In the genomic region with DNA sequence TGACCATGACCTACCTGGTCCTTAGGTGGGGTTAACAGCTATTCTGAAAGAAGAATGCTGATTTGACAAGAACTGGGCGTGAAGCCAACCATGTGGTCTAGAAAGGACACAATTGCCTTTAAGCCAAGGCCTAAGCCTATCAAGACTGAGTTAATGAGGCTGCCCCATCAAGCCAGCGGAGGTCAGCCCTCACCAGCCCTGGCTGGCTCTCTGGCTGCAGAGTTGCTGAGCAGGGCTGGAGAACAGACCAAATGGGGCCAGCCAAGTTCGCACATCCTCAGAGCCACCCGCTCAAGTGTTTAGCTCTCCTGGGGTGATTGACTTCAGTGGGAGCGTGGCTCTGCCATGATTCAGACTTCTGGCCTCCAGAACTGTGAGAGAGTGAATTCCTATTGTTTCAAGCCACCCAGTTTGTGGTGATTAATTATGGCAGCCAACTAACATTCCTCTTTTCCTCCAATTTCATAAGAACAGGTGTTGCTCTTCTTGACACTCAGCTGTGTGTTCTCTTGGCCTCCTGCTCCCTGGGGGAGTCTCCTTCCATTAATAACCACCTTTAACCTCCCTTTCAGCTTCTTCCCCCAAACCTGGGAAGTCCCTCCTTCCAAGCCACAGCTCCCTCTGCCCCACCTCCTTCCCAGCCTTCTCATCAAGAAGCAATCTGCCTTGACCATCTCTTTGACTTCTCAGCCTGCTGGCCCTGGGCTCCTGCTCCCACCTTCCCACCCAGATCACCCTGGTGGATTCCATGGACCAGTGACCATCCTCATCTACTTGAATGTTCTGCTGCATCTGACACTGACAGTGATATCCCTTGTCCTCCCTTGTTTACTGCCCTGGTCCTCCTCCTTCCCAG, we compare ENCODE assay signal across 18 cellular contexts. TPM values are rescaled to one million over a fixed set of nuclear protein-coding genes. Genes with fewer than 3 reads are reported as not detected.
A peak's percentile ranks its signal among the peaks of the same experiment; 100 is the strongest.
DNase-seq lines count a peak whose midpoint lies in the region; ATAC-seq and TF ChIP-seq lines count a peak whose summit lies in the region.
"Had no signal": no experiment of that assay in that cellular context is flagged by ENCODE, and none has a peak within 500 bp of the region (broad histone marks: within the 10 kb centered on the region; RNA-seq: fewer than 3 reads in every experiment).

No MANE protein-coding gene starts in this region.

- H3K36me3 Mint-ChIP-seq in endothelial cell (ENCODE audit: low read depth, unreplicated experiment): peaks cover 3% of the 10 kb centered on the region
- H3K36me3 Mint-ChIP-seq in Calu3 (ENCODE audit: insufficient read depth, unreplicated experiment): peaks cover under 1% of the 10 kb centered on the region
- H3K36me3 Mint-ChIP-seq: activated naive CD4-positive, alpha-beta T cell treated with anti-CD3 and anti-CD28 coated beads, Interleukin-2, amount 50 U/mL, for 72 hours; CD8-positive, alpha-beta memory T cell; memory B cell had no signal

- no peak overlapping the region for H3K27ac ChIP-seq in brain microvascular endothelial cell
- H3K27ac ChIP-seq: vagina had no signal

- in situ Hi-C loops in brain microvascular endothelial cell (cut with HindIII; ENCODE audit: low pct_ligation_motif_present, low sequenced_read_pairs): no loop called here

- intact Hi-C loops in cardiac septum (cut with DNase I): no loop called here
- intact Hi-C loops in left cardiac atrium (cut with DNase I): no loop called here
- intact Hi-C loops in Calu3 (cut with micrococcal nuclease; ENCODE audit: unreplicated experiment): no loop called here

- no peak for ATAC-seq in left cardiac atrium
- ATAC-seq in GM21447 (IDR thresholded peaks at IDR 0.05; ENCODE audit: unreplicated experiment): no peak
- ATAC-seq in HG03442 (IDR thresholded peaks at IDR 0.05; ENCODE audit: unreplicated experiment): no peak
- ATAC-seq: activated naive CD4-positive, alpha-beta T cell treated with anti-CD3 and anti-CD28 coated beads, Interleukin-2, amount 50 U/mL, for 72 hours; SK-N-SH treated with all-trans-retinoic acid at 6 μM for 48 hours had no signal

- H3K4me1 Mint-ChIP-seq in endothelial cell (ENCODE audit: unreplicated experiment): no peaks in the 10 kb centered on the region
- H3K4me1 Mint-ChIP-seq in Calu3 (ENCODE audit: low read depth, unreplicated experiment): peaks cover 15% of the 10 kb centered on the region
- H3K4me1 Mint-ChIP-seq: CD8-positive, alpha-beta memory T cell; memory B cell; nephron had no signal

- H3K9me3 Mint-ChIP-seq in endothelial cell (ENCODE audit: unreplicated experiment) (no peaks in the 10 kb centered on the region), Calu3 (ENCODE audit: low read depth, unreplicated experiment) (peaks cover 3% of the 10 kb centered on the region)
- H3K9me3 Mint-ChIP-seq: nephron had no signal

- no peaks in the 10 kb centered on the region for H3K27me3 ChIP-seq in brain microvascular endothelial cell (replicated peaks)
- H3K27me3 ChIP-seq: vagina had no signal

- TF ChIP-seq CTCF in brain microvascular endothelial cell (IDR thresholded peaks at IDR 0.05; ENCODE audit: low read depth, low read length, missing control alignments) (no peak), endothelial cell (IDR thresholded peaks at IDR 0.05; ENCODE audit: unreplicated experiment) (no peak), Calu3 (IDR thresholded peaks at IDR 0.05; ENCODE audit: unreplicated experiment) (no peak)

- peak; percentile 54 for DNase-seq in cardiac septum (ENCODE audit: low spot score)
- no peak for DNase-seq in left cardiac atrium
- peak; percentile 58 for DNase-seq in brain microvascular endothelial cell
- peak; percentile 89 for DNase-seq in kidney glomerular epithelial cell (lab: John Stamatoyannopoulos, UW)
- no peak for DNase-seq in endothelial cell (ENCODE audit: low spot score)
- DNase-seq in Calu3: no peak
- DNase-seq: CD8-positive, alpha-beta memory T cell; H7; NCI-H1694 had no signal

- CTCF ChIA-PET in Calu3 (lab: Charles Lee): no interaction called here

- H3K36me3 ChIP-seq in brain microvascular endothelial cell (replicated peaks): no peaks in the 10 kb centered on the region
- H3K36me3 ChIP-seq: vagina had no signal

- no TSS peak for BruUV-seq in Calu3 (replicated peaks; lab: Mats Ljungman, UMichigan)

- H3K4me3 Mint-ChIP-seq in endothelial cell (ENCODE audit: unreplicated experiment) (no peak overlapping the region), Calu3 (ENCODE audit: low read depth, unreplicated experiment) (no peak overlapping the region)
- H3K4me3 Mint-ChIP-seq: CD8-positive, alpha-beta memory T cell; memory B cell; nephron had no signal

- H3K27me3 Mint-ChIP-seq in endothelial cell (ENCODE audit: unreplicated experiment): peaks cover 3% of the 10 kb centered on the region
- H3K27me3 Mint-ChIP-seq in Calu3 (ENCODE audit: unreplicated experiment): no peaks in the 10 kb centered on the region
- H3K27me3 Mint-ChIP-seq: memory B cell had no signal

- H3K27ac Mint-ChIP-seq in endothelial cell (ENCODE audit: unreplicated experiment): no peak overlapping the region
- no peak overlapping the region for H3K27ac Mint-ChIP-seq in Calu3 (ENCODE audit: unreplicated experiment)
- H3K27ac Mint-ChIP-seq: activated naive CD4-positive, alpha-beta T cell treated with anti-CD3 and anti-CD28 coated beads, Interleukin-2, amount 50 U/mL, for 72 hours; CD8-positive, alpha-beta memory T cell; memory B cell; nephron had no signal

- H3K4me3 ChIP-seq in brain microvascular endothelial cell (ENCODE audit: low read depth, low read length): no peak overlapping the region
- H3K4me3 ChIP-seq: vagina had no signal

RNA-seq across cellular contexts. Expression of a gene that starts 5.3 kb away (rescaled TPM):
- total RNA-seq in cardiac septum: 1.2 TPM
- 10 to 100 TPM in 1 of 2 donors, 1 to 10 TPM in 1; 9.3 to 13.8 TPM for total RNA-seq in left cardiac atrium
- 0.26 TPM for total RNA-seq in endothelial cell (ENCODE audit: unreplicated experiment)
- 20.7 and 21.6 TPM in 2 replicates for total RNA-seq in Calu3 (2022)
- total RNA-seq: activated naive CD4-positive, alpha-beta T cell treated with anti-CD3 and anti-CD28 coated beads, Interleukin-2, amount 50 U/mL, for 72 hours; CD8-positive, alpha-beta memory T cell had no signal

RNA-seq across cellular contexts. Expression of a gene that starts 14.7 kb away (rescaled TPM):
- total RNA-seq in cardiac septum (not detected), left cardiac atrium (not detected), endothelial cell (ENCODE audit: unreplicated experiment) (not detected), Calu3 (2022) (9.8 and 17.3 TPM in 2 replicates)
- total RNA-seq: activated naive CD4-positive, alpha-beta T cell treated with anti-CD3 and anti-CD28 coated beads, Interleukin-2, amount 50 U/mL, for 72 hours; CD8-positive, alpha-beta memory T cell; cerebellum; H7; NCI-H460; vagina had no signal

RNA-seq across cellular contexts. Expression of a gene that starts 36.2 kb away (rescaled TPM):
- total RNA-seq in cardiac septum: 24.5 TPM
- total RNA-seq in left cardiac atrium: 100 to 1,000 TPM; 232 to 284 TPM
- not detected for total RNA-seq in endothelial cell (ENCODE audit: unreplicated experiment)
- 1,748 and 2,914 TPM in 2 replicates for total RNA-seq in Calu3 (2022)
- total RNA-seq: activated naive CD4-positive, alpha-beta T cell treated with anti-CD3 and anti-CD28 coated beads, Interleukin-2, amount 50 U/mL, for 72 hours; CD8-positive, alpha-beta memory T cell; H7; NCI-H460 had no signal

Comparison
In these comparisons a context has a peak if more than half of its experiments do, and no peak if none do; other contexts are left out.
1. DNase-seq: peak in cardiac septum (single experiment), brain microvascular endothelial cell (single experiment) and kidney glomerular epithelial cell (single experiment); none in left cardiac atrium (single experiment), endothelial cell (single experiment) and Calu3 (single experiment).
2. RNA of a gene that starts 14.7 kb away (total RNA-seq): 9.8 to 17.3 TPM in Calu3; not detected in cardiac septum (single experiment), not detected in left cardiac atrium and not detected in endothelial cell (single experiment); every median in the first group is over 10 times any median in the second.
3. RNA of a gene that starts 36.2 kb away (total RNA-seq): 1,748 to 2,914 TPM in Calu3, 232 to 284 TPM in left cardiac atrium and 24.5 TPM in cardiac septum (single experiment); not detected in endothelial cell (single experiment); every median in the first group is over 10 times any median in the second.